Comparison of ENCODE assay signal across 23 cellular contexts in genomic region chr7:47446871-47447466, GRCh38.
DNase-seq lines count a peak whose midpoint lies in the region; ATAC-seq, FAIRE-seq and TF ChIP-seq lines count a peak whose summit lies in the region.
"Had no signal": no experiment of that assay in that cellular context is flagged by ENCODE, and none has a peak within 500 bp of the region (broad histone marks: within the 10 kb centered on the region; RNA-seq: fewer than 3 reads in every experiment).

No MANE protein-coding gene starts in this region.

- no peak for FAIRE-seq in H1 (lab: Jason Lieb, UNC)
- FAIRE-seq: TTC549 had no signal

- peak overlapping the region; percentile 39; the same call in 1 of the 2 replicates for H2BK5ac ChIP-seq in H1 (ENCODE audit: low read depth, low read length)

- TF ChIP-seq CTCF in PC-9 (conservative IDR thresholded peaks at IDR 0.05) = no peak
- TF ChIP-seq CTCF in H1 (IDR thresholded peaks at IDR 0.05; ENCODE audit: control extremely low read depth in 1 of 3, insufficient read depth in 1 of 3, low read depth in 1 of 3, low read length in 3 of 3) = no peak
- TF ChIP-seq CTCF in nephron (IDR thresholded peaks at IDR 0.05; ENCODE audit: unreplicated experiment in 3 of 3) = no peak
- no peak for TF ChIP-seq CTCF in spleen (IDR thresholded peaks at IDR 0.05 in 8 of 11, conservative IDR thresholded peaks at IDR 0.05 in 3 of 11)

- no TSS peak for BruUV-seq in PC-9 (replicated peaks; lab: Mats Ljungman, UMichigan)

- H2BK12ac ChIP-seq in H1 (ENCODE audit: low read depth, low read length) = no peak overlapping the region

- no peak for TF ChIP-seq RAD21 in H1 (IDR thresholded peaks at IDR 0.05 in 1 of 2, conservative IDR thresholded peaks at IDR 0.05 in 1 of 2; ENCODE audit: low read depth in 2 of 2, low read length in 2 of 2)

- H3K18ac ChIP-seq in H1 (ENCODE audit: extremely low read depth, low read length) = no peak overlapping the region

- H3K36me3 Mint-ChIP-seq in nephron (ENCODE audit: low read depth) = peaks cover 4% of the 10 kb centered on the region
- H3K36me3 Mint-ChIP-seq: CD8-positive, alpha-beta memory T cell; naive thymus-derived CD8-positive, alpha-beta T cell had no signal

- no peak overlapping the region for H2BK15ac ChIP-seq in H1 (ENCODE audit: low read length)

- H3K4me3 ChIP-seq in PC-9 (no peak overlapping the region; the same call in 1 of the 2 replicates), H1 (ENCODE audit: extremely low read depth in 1 of 4, insufficient read depth in 2 of 4, low read depth in 3 of 4, low read length in 4 of 4) (no peak overlapping the region), spleen (no peak overlapping the region)
- H3K4me3 ChIP-seq in effector memory CD4-positive, alpha-beta T cell (ENCODE audit: insufficient read depth, low read depth, low read length, poor library complexity, severe bottlenecking) = no peak overlapping the region
- H3K4me3 ChIP-seq: Peyer's patch had no signal

- CTCF ChIA-PET in PC-9 (lab: Charles Lee) (interaction anchor here (0.5 to 0.7 kb wide), 3 partner anchors 65 to 1575 kb away, joined by 4 to 5 read pairs (median 4); no protein-coding TSS in a partner anchor), H1 (lab: Charles Lee; ENCODE audit: partially characterized antibody) (interaction anchor here (4.6 kb wide), 1 partner anchor 13 kb away, joined by 26 read pairs; no protein-coding TSS in a partner anchor)

- H2BK120ac ChIP-seq in H1 (replicated peaks; ENCODE audit: low read depth, low read length) = no peak overlapping the region

- ATAC-seq in HG02610 (IDR thresholded peaks at IDR 0.05; ENCODE audit: unreplicated experiment) = no peak
- ATAC-seq: HCT116; naive thymus-derived CD8-positive, alpha-beta T cell had no signal

- intact Hi-C loops in PC-9 (cut with micrococcal nuclease; ENCODE audit: unreplicated experiment) (loop anchor here (2.0 to 10.0 kb wide), 2 partner anchors 128 to 316 kb away; no protein-coding TSS in a partner anchor), spleen (cut with DNase I; ENCODE audit: low total_unique reads) (no loop called here)

- H3K27ac ChIP-seq in PC-9 (peak overlapping the region; percentile 72), H1 (ENCODE audit: low read depth, low read length) (no peak overlapping the region), spleen (peak overlapping the region in 5 of 8 donors; percentile 31 to 46 (median 41))
- no peak overlapping the region for H3K27ac ChIP-seq in effector memory CD4-positive, alpha-beta T cell (ENCODE audit: insufficient read depth, low read length, poor library complexity, severe bottlenecking)

- TF ChIP-seq EP300 in H1 (IDR thresholded peaks at IDR 0.05; ENCODE audit: borderline replicate concordance in 1 of 2, low read depth in 2 of 2, low read length in 2 of 2) = no peak

- H3K23me2 ChIP-seq in H1 (ENCODE audit: low read depth, low read length) = no peaks in the 10 kb centered on the region

- H3K4ac ChIP-seq in H1 (replicated peaks; ENCODE audit: insufficient read length, low read depth, low read length) = no peak overlapping the region

- H3K4me1 ChIP-seq in PC-9 (replicated peaks; ENCODE audit: insufficient read depth) = peaks cover 96% of the 10 kb centered on the region
- peaks cover 0 to 4% (median 0%) of the 10 kb centered on the region in 4 experiments; a peak in 2 of 7 replicates for H3K4me1 ChIP-seq in H1 (replicated peaks in 1 of 4; ENCODE audit: control insufficient read depth in 3 of 4, insufficient read depth in 4 of 4, low read length in 3 of 4)
- H3K4me1 ChIP-seq in spleen = peaks cover 0 to 72% (median 25%) of the 10 kb centered on the region in 6 donors
- H3K4me1 ChIP-seq in effector memory CD4-positive, alpha-beta T cell (ENCODE audit: control insufficient read depth, insufficient read depth, low read length, poor library complexity, severe bottlenecking) = no peaks in the 10 kb centered on the region

- H3K56ac ChIP-seq in H1 (replicated peaks; ENCODE audit: insufficient read length, low read depth, low read length) = no peak overlapping the region

- 0 out of 2 replicates have a peak overlapping the region, but pooled peaks have one; percentile 77 for H2AK5ac ChIP-seq in H1 (ENCODE audit: low read depth, low read length)

- no peak overlapping the region for H4K91ac ChIP-seq in H1 (replicated peaks; ENCODE audit: insufficient read length, low read length)

- DNase-seq in PC-9 (no peak), H1 (ENCODE audit: low read depth in 1 of 2, low spot score in 2 of 2) (no peak), spleen (no peak), MV-4-11 (lab: John Stamatoyannopoulos, UW) (no peak)
- no peak for DNase-seq in effector memory CD4-positive, alpha-beta T cell
- DNase-seq in stimulated activated CD4-positive, alpha-beta T cell treated with anti-CD3 and anti-CD28 coated beads, Interleukin-2, amount 100 ng/mL, for 24 hours = no peak
- DNase-seq: activated CD4-positive, alpha-beta T cell treated with anti-CD3 and anti-CD28 coated beads for 48 hours; activated CD8-positive, alpha-beta memory T cell treated with anti-CD3 and anti-CD28 coated beads, Interleukin-2, amount 50 U/mL, for 4 hours; activated gamma-delta T cell treated with Interleukin-2 at 50 U/mL for 16 hours; amygdala; CD8-positive, alpha-beta memory T cell; central memory CD4-positive, alpha-beta T cell; effector CD4-positive, alpha-beta T cell; naive thymus-derived CD8-positive, alpha-beta T cell; NCI-H2171 treated with DMSO at 0.1 percent for 48 hours; NCI-H69; Peyer's patch; substantia nigra had no signal

- no peak overlapping the region for H4K8ac ChIP-seq in H1 (ENCODE audit: extremely low read depth, insufficient read depth, low read length)

- no peak overlapping the region for H3K14ac ChIP-seq in H1 (ENCODE audit: insufficient read length)

- H3K9ac ChIP-seq in H1 (replicated peaks in 1 of 4; ENCODE audit: extremely low read depth in 1 of 4, low read depth in 3 of 4, low read length in 3 of 4) = no peak overlapping the region
- H3K9ac ChIP-seq: KMS-11 had no signal

- H4K20me1 ChIP-seq in PC-9 (ENCODE audit: insufficient read depth) (peaks cover 81% of the 10 kb centered on the region), H1 (replicated peaks in 1 of 2; ENCODE audit: control insufficient read depth in 1 of 2, insufficient read depth in 2 of 2, low read length in 2 of 2) (peaks cover 0 to 6% of the 10 kb centered on the region in 2 experiments)

- H3K9me3 ChIP-seq in PC-9 (ENCODE audit: insufficient read depth, low read depth) (no peaks in the 10 kb centered on the region), H1 (ENCODE audit: insufficient read depth in 2 of 2, low read depth in 1 of 2, low read length in 1 of 2) (no peaks in the 10 kb centered on the region), spleen (no peaks in the 10 kb centered on the region)
- no peaks in the 10 kb centered on the region for H3K9me3 ChIP-seq in effector memory CD4-positive, alpha-beta T cell (ENCODE audit: control insufficient read depth, low read length)
- H3K9me3 ChIP-seq: Peyer's patch had no signal

- H4K5ac ChIP-seq in H1 (ENCODE audit: insufficient read length, low read depth, low read length) = no peak overlapping the region

- peaks cover 98% of the 10 kb centered on the region for H3K79me2 ChIP-seq in PC-9 (ENCODE audit: low read depth)
- H3K79me2 ChIP-seq in H1 (ENCODE audit: control insufficient read depth in 1 of 2, insufficient read depth in 2 of 2, low read length in 2 of 2) = no peaks in the 10 kb centered on the region; a peak in 1 of 4 replicates

- POLR2A ChIA-PET in PC-9 (lab: Charles Lee; ENCODE audit: unreplicated experiment) (interaction anchor here (0.7 kb wide), 1 partner anchor 127 kb away, joined by 8 read pairs; no protein-coding TSS in a partner anchor), H1 (lab: Charles Lee; ENCODE audit: partially characterized antibody) (no interaction called here)

- peaks cover 92% of the 10 kb centered on the region for H3F3A ChIP-seq in PC-9 (ENCODE audit: insufficient read depth, low read depth)

- no peak overlapping the region for H3K23ac ChIP-seq in H1 (ENCODE audit: insufficient read length)

- peak overlapping the region; percentile 67 for H3K4me2 ChIP-seq in PC-9
- no peak overlapping the region for H3K4me2 ChIP-seq in H1 (ENCODE audit: insufficient read depth in 1 of 2, low read depth in 2 of 2, low read length in 2 of 2)
- H3K4me2 ChIP-seq: KMS-11 had no signal

- H3K4me3 Mint-ChIP-seq in nephron = no peak overlapping the region
- H3K4me3 Mint-ChIP-seq: CD8-positive, alpha-beta memory T cell; naive thymus-derived CD8-positive, alpha-beta T cell had no signal

- H3K9me2 ChIP-seq in PC-9 (ENCODE audit: insufficient read depth) = no peaks in the 10 kb centered on the region

- 82% methylated on average over 9 of the region's 9 CpGs; no CpG with 5 or more reads in 1 of the 2 experiments for WGBS in H1 (ENCODE audit: extremely low coverage in 1 of 2, insufficient coverage in 1 of 2, insufficient read length in 1 of 2, insufficient replicate concordance in 2 of 2, low coverage in 1 of 2, low lambda C conversion rate in 2 of 2, missing lambda C conversion rate in 1 of 2), 2 experiments
- WGBS in spleen, 5 donors = 72 to 82% (median 74%) methylated on average over 9 of the region's 9 CpGs

- no peak for TF ChIP-seq POLR2A in H1 (IDR thresholded peaks at IDR 0.05; ENCODE audit: control extremely low read depth in 1 of 2, low read depth in 2 of 2, low read length in 2 of 2)
- no peak for TF ChIP-seq POLR2A in spleen (IDR thresholded peaks at IDR 0.05)

- no peaks in the 10 kb centered on the region for H3K27me3 Mint-ChIP-seq in nephron (ENCODE audit: low read depth)

- H2AFZ ChIP-seq in PC-9 (no peak overlapping the region), H1 (ENCODE audit: low read length) (no peak overlapping the region)

- H3K4me1 Mint-ChIP-seq in nephron = peaks cover 55% of the 10 kb centered on the region
- H3K4me1 Mint-ChIP-seq: CD8-positive, alpha-beta memory T cell; naive thymus-derived CD8-positive, alpha-beta T cell had no signal

- peak overlapping the region; percentile 3 to 58 (median 23) for H3K27ac Mint-ChIP-seq in nephron
- H3K27ac Mint-ChIP-seq: CD8-positive, alpha-beta memory T cell; naive thymus-derived CD8-positive, alpha-beta T cell had no signal

- no peaks in the 10 kb centered on the region for H3K9me3 Mint-ChIP-seq in nephron
- H3K9me3 Mint-ChIP-seq: naive thymus-derived CD8-positive, alpha-beta T cell had no signal

- H3K27me3 ChIP-seq in PC-9 (ENCODE audit: insufficient read depth, low read depth) = no peaks in the 10 kb centered on the region
- H3K27me3 ChIP-seq in H1 (replicated peaks in 1 of 4; ENCODE audit: control insufficient read depth in 3 of 4, extremely low read depth in 1 of 4, insufficient read depth in 3 of 4, low read length in 3 of 4) = no peaks in the 10 kb centered on the region
- H3K27me3 ChIP-seq in spleen (replicated peaks in 1 of 7) = no peaks in the 10 kb centered on the region
- no peaks in the 10 kb centered on the region for H3K27me3 ChIP-seq in effector memory CD4-positive, alpha-beta T cell (replicated peaks; ENCODE audit: control insufficient read depth, insufficient read depth, low read length, poor library complexity, severe bottlenecking)
- H3K27me3 ChIP-seq: Peyer's patch had no signal

- H3K79me1 ChIP-seq in H1 (ENCODE audit: low read depth, low read length) = peaks cover 3% of the 10 kb centered on the region; the same call in 1 of the 2 replicates

- H3K36me3 ChIP-seq in PC-9 (ENCODE audit: low read depth) = peaks cover 31% of the 10 kb centered on the region; the same call in 1 of the 2 replicates
- no peaks in the 10 kb centered on the region for H3K36me3 ChIP-seq in H1 (ENCODE audit: control insufficient read depth in 2 of 4, insufficient read depth in 4 of 4, low read length in 3 of 4)
- peaks cover 0 to 12% (median 0%) of the 10 kb centered on the region in 6 donors for H3K36me3 ChIP-seq in spleen
- H3K36me3 ChIP-seq in effector memory CD4-positive, alpha-beta T cell (ENCODE audit: control insufficient read depth, insufficient read depth, low read length) = no peaks in the 10 kb centered on the region
- H3K36me3 ChIP-seq: Peyer's patch had no signal

- no peak overlapping the region for H2BK20ac ChIP-seq in H1 (ENCODE audit: low read length)

Comparison
In these comparisons a context has a peak if more than half of its experiments do, and no peak if none do; other contexts are left out.
1. H3K27ac ChIP-seq: peak in PC-9 (single experiment) and spleen (5 of 8); none in H1 (single experiment) and effector memory CD4-positive, alpha-beta T cell (single experiment).